23 cellular contexts compared by ENCODE assay signal in the genomic region with DNA sequence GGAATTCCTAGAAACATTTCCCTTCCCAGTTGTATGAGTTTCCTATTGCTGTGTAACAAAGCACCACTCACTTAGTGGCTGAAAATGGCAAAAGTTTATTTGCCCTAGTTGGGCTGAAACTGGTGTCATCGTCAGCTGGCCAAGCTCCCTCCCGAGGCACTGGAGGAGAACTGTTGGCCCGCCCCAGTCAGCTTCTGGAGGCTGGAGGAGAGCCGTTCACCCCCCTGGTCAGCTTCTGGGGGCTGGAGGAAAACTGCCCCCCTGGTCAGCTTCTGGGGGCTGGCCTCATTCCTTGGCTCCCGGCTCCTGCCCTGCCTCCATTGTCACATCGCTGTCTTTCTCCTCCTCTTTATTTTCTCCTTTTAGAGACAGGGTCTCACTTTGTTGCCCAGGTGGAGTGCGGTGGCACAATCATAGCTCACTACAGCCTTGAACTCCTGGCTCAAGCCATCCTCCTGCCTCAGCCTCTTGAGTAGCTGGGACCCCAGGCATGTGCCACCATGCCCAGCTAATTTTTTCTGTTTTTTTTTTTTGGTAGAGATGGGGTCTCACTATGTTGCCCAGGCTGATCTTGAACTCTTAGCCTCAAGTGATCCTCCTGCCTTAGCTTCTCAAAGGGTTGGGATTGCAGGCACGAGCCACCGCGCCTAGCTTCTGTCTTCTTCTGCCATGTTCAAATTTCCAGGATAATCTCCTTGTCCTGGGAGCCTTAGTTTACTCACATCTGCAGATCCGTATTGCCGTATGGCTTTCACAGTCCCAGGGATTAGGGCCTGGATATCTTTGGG. TPM values are rescaled to one million over a fixed set of nuclear protein-coding genes. Genes with fewer than 3 reads are reported as not detected.
A peak's percentile ranks its signal among the peaks of the same experiment; 100 is the strongest.
DNase-seq lines count a peak whose midpoint lies in the region; ATAC-seq and TF ChIP-seq lines count a peak whose summit lies in the region.
"Had no signal": no experiment of that assay in that cellular context is flagged by ENCODE, and none has a peak within 500 bp of the region (broad histone marks: within the 10 kb centered on the region; RNA-seq: fewer than 3 reads in every experiment).

No MANE protein-coding gene starts in this region.

- no peaks in the 10 kb centered on the region for H3K27me3 ChIP-seq in colonic mucosa
- no peaks in the 10 kb centered on the region for H3K27me3 ChIP-seq in WERI-Rb-1 (ENCODE audit: insufficient read depth, low read depth, severe bottlenecking)
- H3K27me3 ChIP-seq: ascending aorta, right atrium auricular region, uterus had no signal

- H3K27ac ChIP-seq in colonic mucosa (no peak overlapping the region), WERI-Rb-1 (no peak overlapping the region)
- H3K27ac ChIP-seq: ascending aorta, right atrium auricular region, uterus had no signal

- ATAC-seq in left ventricle myocardium superior (no peak), GM18517 (IDR thresholded peaks at IDR 0.05; ENCODE audit: unreplicated experiment) (no peak)
- ATAC-seq: GM12878, GM23338 had no signal

- DNase-seq in cardiac septum (ENCODE audit: low spot score) (peak; percentile 59), left ventricle myocardium superior (no peak), colonic mucosa (peak; percentile 15), neural crest cell (ENCODE audit: low read depth, low spot score) (no peak), T-helper 9 cell (no peak), WERI-Rb-1 (no peak), midbrain (lab: John Stamatoyannopoulos, UW) (no peak)
- DNase-seq: ACHN; activated CD4-positive, alpha-beta T cell treated with anti-CD3 and anti-CD28 coated beads, Interleukin-2, amount 50 U/mL, for 48 hours; activated T-cell treated with anti-CD3 and anti-CD28 coated beads, Interleukin-2, amount 50 U/mL, for 1 hour; KG1; MV-4-11; NCI-H1930; NCI-H345; substantia nigra; uterus had no signal

- no peak overlapping the region for H3K9ac ChIP-seq in colonic mucosa (ENCODE audit: low read depth in 2 of 2, low read length in 2 of 2)

- H3K4me3 ChIP-seq in colonic mucosa, result no peak overlapping the region
- H3K4me3 ChIP-seq in WERI-Rb-1 (ENCODE audit: low read depth, low read length), result no peak overlapping the region
- H3K4me3 ChIP-seq: ascending aorta, GM12878, GM23338, right atrium auricular region, uterus had no signal

- H3K27ac Mint-ChIP-seq in neural crest cell (ENCODE audit: unreplicated experiment), result peak overlapping the region; percentile 47
- H3K27ac Mint-ChIP-seq: GM23338, mesothelial cell of epicardium had no signal

- peaks cover 5% of the 10 kb centered on the region for H3K9me3 Mint-ChIP-seq in neural crest cell
- H3K9me3 Mint-ChIP-seq: activated naive CD4-positive, alpha-beta T cell treated with anti-CD3 and anti-CD28 coated beads, Interleukin-2, amount 50 U/mL, for 24 hours; GM23338 had no signal

- intact Hi-C loops in cardiac septum (cut with DNase I) (no loop called here), left ventricle myocardium superior (cut with micrococcal nuclease) (no loop called here), colonic mucosa (cut with DNase I) (no loop called here)

- peaks cover 2% of the 10 kb centered on the region for H3K4me1 ChIP-seq in colonic mucosa

- no peaks in the 10 kb centered on the region for H3K9me3 ChIP-seq in colonic mucosa
- no peaks in the 10 kb centered on the region for H3K9me3 ChIP-seq in WERI-Rb-1 (ENCODE audit: severe bottlenecking)
- H3K9me3 ChIP-seq: ascending aorta, right atrium auricular region, uterus had no signal

- H3K36me3 ChIP-seq in colonic mucosa (no peaks in the 10 kb centered on the region), WERI-Rb-1 (peaks cover 12% of the 10 kb centered on the region; the same call in 1 of the 2 replicates)
- H3K36me3 ChIP-seq: ascending aorta, right atrium auricular region, uterus had no signal

- H3K36me3 Mint-ChIP-seq in neural crest cell (ENCODE audit: low read depth), result peaks cover 30% of the 10 kb centered on the region

- H3K4me3 Mint-ChIP-seq in neural crest cell, result peak overlapping the region; percentile 76
- H3K4me3 Mint-ChIP-seq: activated naive CD4-positive, alpha-beta T cell treated with anti-CD3 and anti-CD28 coated beads, Interleukin-2, amount 50 U/mL, for 24 hours had no signal

- H3K4me1 Mint-ChIP-seq in neural crest cell, result peaks cover 64% of the 10 kb centered on the region

- TF ChIP-seq CTCF in colonic mucosa (IDR thresholded peaks at IDR 0.05), result no peak
- TF ChIP-seq CTCF in neural crest cell (conservative IDR thresholded peaks at IDR 0.05), result no peak
- TF ChIP-seq CTCF in WERI-Rb-1 (IDR thresholded peaks at IDR 0.05; ENCODE audit: low read depth, low read length), result no peak

- no peaks in the 10 kb centered on the region for H3K27me3 Mint-ChIP-seq in neural crest cell (ENCODE audit: low read depth)
- H3K27me3 Mint-ChIP-seq: activated naive CD4-positive, alpha-beta T cell treated with anti-CD3 and anti-CD28 coated beads, Interleukin-2, amount 50 U/mL, for 24 hours had no signal

RNA-seq across cellular contexts. Expression of a gene that starts 3.2 kb away (rescaled TPM):
- total RNA-seq in cardiac septum, result 19.1 TPM
- total RNA-seq in left ventricle myocardium superior, result 14.6 TPM
- 10 to 100 TPM; 18.0 to 25.7 TPM for total RNA-seq in colonic mucosa
- 60.4 and 69.5 TPM in 2 replicates for total RNA-seq in neural crest cell

RNA-seq across cellular contexts. Expression of a gene that starts 47.1 kb away (rescaled TPM):
- total RNA-seq in cardiac septum (1.1 TPM), left ventricle myocardium superior (0.45 TPM), colonic mucosa (1 to 10 TPM in 1 of 2 donors, under 1 TPM in 1; 0.40 to 1.3 TPM), neural crest cell (1.2 TPM in 2 replicates)
- total RNA-seq: ascending aorta, right atrium auricular region had no signal

Comparison
In these comparisons a context has a peak if more than half of its experiments do, and no peak if none do; other contexts are left out.
1. DNase-seq: peak in cardiac septum (single experiment) and colonic mucosa (single experiment); none in left ventricle myocardium superior (single experiment), neural crest cell (single experiment), T-helper 9 cell (single experiment), WERI-Rb-1 (single experiment) and midbrain (single experiment).